Comparison of ENCODE assay signal across 8 cellular contexts in genomic region chr1:163540727-163541126, GRCh38.
"Had no signal": no experiment of that assay in that cellular context is flagged by ENCODE, and none has a peak within 500 bp of the region (broad histone marks: within the 10 kb centered on the region; RNA-seq: fewer than 3 reads in every experiment).

No MANE protein-coding gene starts in this region.

- H3K36me3 ChIP-seq: HAP-1 had no signal

- H3K27ac ChIP-seq: GM23248 had no signal

- H3K9me3 ChIP-seq: HAP-1 had no signal

- H3K9ac ChIP-seq: GM23248 had no signal

- H2AFZ ChIP-seq: GM23248 had no signal

- ATAC-seq: HCT116, K562 had no signal

- DNase-seq: GM23248, H7, Kasumi-1, KG1 had no signal

- H3K4me3 ChIP-seq: GM23248, HAP-1, K562 had no signal

- FAIRE-seq: HTR-8/SVneo, K562 had no signal
